16 cellular contexts compared by ENCODE assay signal in genomic region chr20:54477134-54477533, GRCh38. TPM values are rescaled to one million over a fixed set of nuclear protein-coding genes. Genes with fewer than 3 reads are reported as not detected.
A peak's percentile ranks its signal among the peaks of the same experiment; 100 is the strongest.
DNase-seq lines count a peak whose midpoint lies in the region; ATAC-seq lines count a peak whose summit lies in the region.
"Had no signal": no experiment of that assay in that cellular context is flagged by ENCODE, and none has a peak within 500 bp of the region (broad histone marks: within the 10 kb centered on the region; RNA-seq: fewer than 3 reads in every experiment).

No MANE protein-coding gene starts in this region.

- no peak overlapping the region for H3K27ac ChIP-seq in iPS-18a (ENCODE audit: low read length)
- peak overlapping the region; percentile 87 for H3K27ac ChIP-seq in skeletal muscle tissue (ENCODE audit: low read depth, low read length)
- H3K27ac ChIP-seq: WERI-Rb-1 had no signal

- DNase-seq in activated CD4-positive, alpha-beta T cell treated with anti-CD3 and anti-CD28 coated beads, Interleukin-2, amount 10 ng/mL, durations not matched to agents 24 days and 14 days = no peak
- DNase-seq in activated CD4-positive, alpha-beta T cell treated with anti-CD3 and anti-CD28 coated beads, Interleukin-2, amount 50 U/mL, for 1 hour = no peak
- peak; percentile 14 for DNase-seq in astrocyte of the hippocampus (ENCODE audit: low read depth, low spot score)
- DNase-seq in activated T-cell treated with anti-CD3 and anti-CD28 coated beads, Interleukin-2, amount 50 U/mL, for 72 hours = no peak
- DNase-seq in NCI-H2107 (lab: John Stamatoyannopoulos, UW) = no peak
- no peak for DNase-seq in MV-4-11 (lab: John Stamatoyannopoulos, UW)
- DNase-seq: Caco-2; GDM1; NCI-H1048; NCI-H345; stimulated activated naive CD4-positive, alpha-beta T cell; WERI-Rb-1 had no signal

- H3K36me3 ChIP-seq in iPS-18a (ENCODE audit: control insufficient read depth, low read depth, low read length) = no peaks in the 10 kb centered on the region
- no peaks in the 10 kb centered on the region for H3K36me3 ChIP-seq in skeletal muscle tissue (ENCODE audit: control insufficient read depth in 3 of 3, insufficient read depth in 3 of 3, low read length in 3 of 3)
- H3K36me3 ChIP-seq: WERI-Rb-1 had no signal

- peak overlapping the region; percentile 84 for H3K4me3 Mint-ChIP-seq in activated CD4-positive, alpha-beta T cell treated with anti-CD3 and anti-CD28 coated beads, Interleukin-2, amount 10 ng/mL, durations not matched to agents 24 days and 14 days
- H3K4me3 Mint-ChIP-seq in activated T-cell treated with anti-CD3 and anti-CD28 coated beads, Interleukin-2, amount 50 U/mL, for 72 hours = peak overlapping the region in 1 of 2 donors; percentile 61
- H3K4me3 Mint-ChIP-seq: activated naive CD4-positive, alpha-beta T cell treated with anti-CD3 and anti-CD28 coated beads, Interleukin-2, amount 50 U/mL, for 24 hours had no signal

- H3K9me3 ChIP-seq in iPS-18a (ENCODE audit: control insufficient read depth, low read depth, low read length) (no peaks in the 10 kb centered on the region), skeletal muscle tissue (ENCODE audit: control insufficient read depth in 3 of 3, low read length in 3 of 3) (no peaks in the 10 kb centered on the region)
- H3K9me3 ChIP-seq: Caco-2 had no signal

- no peak overlapping the region for H3K27ac Mint-ChIP-seq in activated CD4-positive, alpha-beta T cell treated with anti-CD3 and anti-CD28 coated beads, Interleukin-2, amount 10 ng/mL, durations not matched to agents 24 days and 14 days
- H3K27ac Mint-ChIP-seq in activated T-cell treated with anti-CD3 and anti-CD28 coated beads, Interleukin-2, amount 50 U/mL, for 72 hours = no peak overlapping the region
- H3K27ac Mint-ChIP-seq: activated naive CD4-positive, alpha-beta T cell treated with anti-CD3 and anti-CD28 coated beads, Interleukin-2, amount 50 U/mL, for 24 hours had no signal

- H3K27me3 Mint-ChIP-seq in activated CD4-positive, alpha-beta T cell treated with anti-CD3 and anti-CD28 coated beads, Interleukin-2, amount 10 ng/mL, durations not matched to agents 24 days and 14 days = peaks cover 39% of the 10 kb centered on the region
- H3K27me3 Mint-ChIP-seq in activated T-cell treated with anti-CD3 and anti-CD28 coated beads, Interleukin-2, amount 50 U/mL, for 72 hours (ENCODE audit: low read depth) = peaks cover 59% of the 10 kb centered on the region

- H3K27me3 ChIP-seq in iPS-18a (ENCODE audit: control insufficient read depth, insufficient read depth, low read length) = peaks cover 38% of the 10 kb centered on the region
- peaks cover 0 to 15% (median 4%) of the 10 kb centered on the region in 3 donors for H3K27me3 ChIP-seq in skeletal muscle tissue (ENCODE audit: control insufficient read depth in 3 of 3, insufficient read depth in 3 of 3, low read length in 3 of 3)

- H3K9ac ChIP-seq in iPS-18a (ENCODE audit: low read length) (no peak overlapping the region), skeletal muscle tissue (ENCODE audit: low read depth in 1 of 3, low read length in 3 of 3) (peak overlapping the region in 2 of 3 donors; percentile 77 to 86)

- H3K4me3 ChIP-seq in iPS-18a (ENCODE audit: low read length) = peak overlapping the region; percentile 90
- peak overlapping the region in 2 of 3 donors; percentile 68 to 73 for H3K4me3 ChIP-seq in skeletal muscle tissue (ENCODE audit: low read length in 3 of 3)

- no peak for ATAC-seq in activated T-cell treated with anti-CD3 and anti-CD28 coated beads, Interleukin-2, amount 50 U/mL, for 72 hours (replicated peaks in 1 of 2)

- intact Hi-C loops in activated CD4-positive, alpha-beta T cell treated with anti-CD3 and anti-CD28 coated beads, Interleukin-2, amount 10 ng/mL, durations not matched to agents 24 days and 14 days (cut with micrococcal nuclease) = loop anchor here (5.0 to 10.0 kb wide), 2 partner anchors 122 to 270 kb away; partner anchors contain the start of gene PFDN4

- H3K4me1 Mint-ChIP-seq in activated CD4-positive, alpha-beta T cell treated with anti-CD3 and anti-CD28 coated beads, Interleukin-2, amount 10 ng/mL, durations not matched to agents 24 days and 14 days = peaks cover 28% of the 10 kb centered on the region
- peaks cover 19% of the 10 kb centered on the region for H3K4me1 Mint-ChIP-seq in activated T-cell treated with anti-CD3 and anti-CD28 coated beads, Interleukin-2, amount 50 U/mL, for 72 hours (ENCODE audit: low read depth)
- H3K4me1 Mint-ChIP-seq: activated naive CD4-positive, alpha-beta T cell treated with anti-CD3 and anti-CD28 coated beads, Interleukin-2, amount 50 U/mL, for 24 hours had no signal

- H3K9me3 Mint-ChIP-seq in activated CD4-positive, alpha-beta T cell treated with anti-CD3 and anti-CD28 coated beads, Interleukin-2, amount 10 ng/mL, durations not matched to agents 24 days and 14 days = no peaks in the 10 kb centered on the region
- peaks cover 0 to 2% of the 10 kb centered on the region in 2 donors for H3K9me3 Mint-ChIP-seq in activated T-cell treated with anti-CD3 and anti-CD28 coated beads, Interleukin-2, amount 50 U/mL, for 72 hours

- H3K4me1 ChIP-seq in iPS-18a (ENCODE audit: control insufficient read depth, low read depth, low read length) = peaks cover 28% of the 10 kb centered on the region
- H3K4me1 ChIP-seq in skeletal muscle tissue (ENCODE audit: control insufficient read depth in 3 of 3, insufficient read depth in 3 of 3, low read length in 3 of 3) = peaks cover 6 to 22% (median 16%) of the 10 kb centered on the region in 3 donors
- H3K4me1 ChIP-seq: Caco-2 had no signal

- H3K36me3 Mint-ChIP-seq in activated CD4-positive, alpha-beta T cell treated with anti-CD3 and anti-CD28 coated beads, Interleukin-2, amount 10 ng/mL, durations not matched to agents 24 days and 14 days (ENCODE audit: low read depth) = peaks cover 2% of the 10 kb centered on the region
- peaks cover 1 to 6% of the 10 kb centered on the region in 2 donors for H3K36me3 Mint-ChIP-seq in activated T-cell treated with anti-CD3 and anti-CD28 coated beads, Interleukin-2, amount 50 U/mL, for 72 hours (ENCODE audit: insufficient read depth in 2 of 2)
- H3K36me3 Mint-ChIP-seq: activated naive CD4-positive, alpha-beta T cell treated with anti-CD3 and anti-CD28 coated beads, Interleukin-2, amount 50 U/mL, for 24 hours had no signal

RNA-seq across cellular contexts. Expression of gene DOK5, which starts 1.7 kb away (rescaled TPM):
- total RNA-seq in activated CD4-positive, alpha-beta T cell treated with anti-CD3 and anti-CD28 coated beads, Interleukin-2, amount 10 ng/mL, durations not matched to agents 24 days and 14 days = 37.1 and 38.4 TPM in 2 replicates
- 31.3 TPM for total RNA-seq in skeletal muscle tissue
- 1 to 10 TPM in 1 of 2 donors, under 1 TPM in 1; 0.99 to 1.2 TPM for total RNA-seq in activated T-cell treated with anti-CD3 and anti-CD28 coated beads, Interleukin-2, amount 50 U/mL, for 72 hours
- total RNA-seq: A172, Caco-2 had no signal

Comparison
In these comparisons a context has a peak if more than half of its experiments do, and no peak if none do; other contexts are left out.
1. RNA of gene DOK5, which starts 1.7 kb away (total RNA-seq): 37.1 to 38.4 TPM in activated CD4-positive, alpha-beta T cell treated with anti-CD3 and anti-CD28 coated beads, Interleukin-2, amount 10 ng/mL, durations not matched to agents 24 days and 14 days and 31.3 TPM in skeletal muscle tissue (single experiment); 0.99 to 1.2 TPM in activated T-cell treated with anti-CD3 and anti-CD28 coated beads, Interleukin-2, amount 50 U/mL, for 72 hours; every median in the first group is over 10 times any median in the second.